1 cellular context compared by ENCODE assay signal in genomic region chr17:81710514-81711308, GRCh38.
TF ChIP-seq lines count a peak whose summit lies in the region.

No MANE protein-coding gene starts in this region.

TF ChIP-seq in SK-N-SH, 30 proteins besides CTCF, POLR2A, EP300 and RAD21 (continued from another document):
- TF ChIP-seq IRF3 (IDR thresholded peaks at IDR 0.05; ENCODE audit: low read depth, low read length) (no peak), TCF12 (IDR thresholded peaks at IDR 0.05) (no peak), GATA2 (CRISPR knock-in tag; IDR thresholded peaks at IDR 0.05) (no peak), MEF2A (IDR thresholded peaks at IDR 0.05; ENCODE audit: borderline replicate concordance, low read depth) (no peak), EZH2phosphoT487 (IDR thresholded peaks at IDR 0.05; ENCODE audit: borderline replicate concordance, low read depth) (no peak), CHD2 (IDR thresholded peaks at IDR 0.05; ENCODE audit: low read length, partially characterized antibody) (no peak), SIN3A (IDR thresholded peaks at IDR 0.05; ENCODE audit: borderline replicate concordance, low read depth, low read length) (no peak), YY1 (IDR thresholded peaks at IDR 0.05; ENCODE audit: low read depth) (no peak), TAF1 (IDR thresholded peaks at IDR 0.05; ENCODE audit: borderline replicate concordance, low read depth, low read length) (no peak), FOSL2 (IDR thresholded peaks at IDR 0.05; ENCODE audit: borderline replicate concordance, low read depth) (no peak), NFIC (IDR thresholded peaks at IDR 0.05; ENCODE audit: borderline replicate concordance) (no peak), JUND (IDR thresholded peaks at IDR 0.05) (no peak), USF2 (IDR thresholded peaks at IDR 0.05; ENCODE audit: borderline replicate concordance, low read depth, low read length) (no peak), NRF1 (IDR thresholded peaks at IDR 0.05; ENCODE audit: low read depth, low read length) (no peak), MAX (IDR thresholded peaks at IDR 0.05; ENCODE audit: low read depth) (no peak), POLR2AphosphoS5 (IDR thresholded peaks at IDR 0.05; ENCODE audit: low read depth, low read length) (no peak), FOXJ3 (CRISPR knock-in tag; IDR thresholded peaks at IDR 0.05) (no peak)
